Comparison of ENCODE assay signal across 22 cellular contexts in genomic region chr1:72122099-72122893, GRCh38.
DNase-seq lines count a peak whose midpoint lies in the region; ATAC-seq, FAIRE-seq and TF ChIP-seq lines count a peak whose summit lies in the region.
"Had no signal": no experiment of that assay in that cellular context is flagged by ENCODE, and none has a peak within 500 bp of the region (broad histone marks: within the 10 kb centered on the region; RNA-seq: fewer than 3 reads in every experiment).

No MANE protein-coding gene starts in this region.

- no peaks in the 10 kb centered on the region for H3K36me3 ChIP-seq in kidney (ENCODE audit: control insufficient read depth in 1 of 2, insufficient read depth in 2 of 2, low read length in 2 of 2)
- no peaks in the 10 kb centered on the region for H3K36me3 ChIP-seq in vagina
- H3K36me3 ChIP-seq: left lung, uterus had no signal

- H3K9me3 ChIP-seq in kidney (ENCODE audit: control insufficient read depth in 1 of 2, low read length in 2 of 2), result no peaks in the 10 kb centered on the region
- no peaks in the 10 kb centered on the region for H3K9me3 ChIP-seq in vagina
- H3K9me3 ChIP-seq: left lung, uterus had no signal

- H3K9ac ChIP-seq in kidney (ENCODE audit: low read length in 2 of 2), result no peak overlapping the region
- H3K9ac ChIP-seq: KMS-11 had no signal

- TF ChIP-seq POLR2A in vagina (IDR thresholded peaks at IDR 0.05), result no peak

- peak; percentile 99 for FAIRE-seq in endometrium (lab: Jason Lieb, UNC)
- FAIRE-seq in kidney (lab: Jason Lieb, UNC), result peak; percentile 30

- H3K4me1 ChIP-seq in kidney (ENCODE audit: control insufficient read depth in 1 of 2, insufficient read depth in 1 of 2, low read depth in 1 of 2, low read length in 2 of 2) (no peaks in the 10 kb centered on the region), vagina (no peaks in the 10 kb centered on the region)
- H3K4me1 ChIP-seq: left lung, uterus had no signal

- DNase-seq in GM04504 (ENCODE audit: low read depth) (peak; percentile 29), kidney (no peak), vagina (ENCODE audit: extremely low spot score in 2 of 2) (no peak)
- DNase-seq: activated CD4-positive, CD25-positive, alpha-beta regulatory T cell treated with anti-CD3 and anti-CD28 coated beads, Interleukin-2, amount 50 U/mL, for 72 hours; activated CD8-positive, alpha-beta memory T cell treated with anti-CD3 and anti-CD28 coated beads, Interleukin-2, amount 10 ng/mL, durations not matched to agents 7 days and 5 days; CD4-positive, CD25-positive, alpha-beta regulatory T cell; DMS153; effector memory CD8-positive, alpha-beta T cell; foreskin melanocyte; HFFc6; left lung; NCI-H1048; NCI-H2107; NCI-H69; occipital lobe; T1000 had no signal

- no peak for TF ChIP-seq CTCF in kidney (IDR thresholded peaks at IDR 0.05; ENCODE audit: borderline replicate concordance, extremely low read depth, insufficient read depth)
- TF ChIP-seq CTCF in vagina (IDR thresholded peaks at IDR 0.05), result no peak

- H3K27me3 ChIP-seq in vagina, result no peaks in the 10 kb centered on the region
- H3K27me3 ChIP-seq: left lung, uterus had no signal

- intact Hi-C loops in kidney (cut with DNase I), result no loop called here
- intact Hi-C loops in vagina (cut with DNase I), result no loop called here

- ATAC-seq in HG03521 (IDR thresholded peaks at IDR 0.05; ENCODE audit: unreplicated experiment) (no peak), GM18517 (IDR thresholded peaks at IDR 0.05; ENCODE audit: unreplicated experiment) (no peak), HG03135 (IDR thresholded peaks at IDR 0.05; ENCODE audit: unreplicated experiment) (no peak)
- ATAC-seq: activated CD8-positive, alpha-beta memory T cell treated with anti-CD3 and anti-CD28 coated beads, Interleukin-2, amount 10 ng/mL, durations not matched to agents 7 days and 5 days; effector memory CD8-positive, alpha-beta T cell; left lung had no signal

- no peak overlapping the region for H3K4me3 ChIP-seq in kidney (ENCODE audit: low read length in 2 of 2)
- H3K4me3 ChIP-seq in vagina, result no peak overlapping the region
- H3K4me3 ChIP-seq: left lung, uterus had no signal

- H3K27ac ChIP-seq in kidney (ENCODE audit: low read depth in 2 of 2, low read length in 2 of 2) (no peak overlapping the region), vagina (peak overlapping the region; percentile 28)
- H3K27ac ChIP-seq: KMS-11, left lung had no signal
